ENCODE assay signal across 8 cellular contexts in the genomic region with DNA sequence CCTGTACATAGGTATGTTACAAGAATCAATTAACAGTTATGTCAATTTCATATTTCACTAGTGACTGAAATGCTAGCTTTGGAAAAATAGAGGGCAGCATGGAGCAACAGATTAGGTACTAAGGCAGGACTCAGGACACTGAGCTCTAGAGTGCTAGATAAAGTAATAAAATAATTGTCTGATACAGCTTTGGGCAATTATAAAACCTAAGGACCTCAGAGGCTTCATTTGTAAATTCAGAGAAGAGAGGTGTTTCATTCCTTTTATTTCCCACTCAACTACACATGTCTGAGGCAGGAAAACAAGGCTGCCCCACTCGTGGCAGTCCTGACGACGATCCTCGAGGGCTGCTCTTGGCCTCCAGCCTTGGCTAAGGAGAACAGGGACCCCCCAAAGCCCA.
DNase-seq lines count a peak whose midpoint lies in the region; TF ChIP-seq lines count a peak whose summit lies in the region.

No MANE protein-coding gene starts in this region.

- H3K4me3 Mint-ChIP-seq in nephron = no peak overlapping the region
- H3K4me3 Mint-ChIP-seq in activated naive CD4-positive, alpha-beta T cell treated with anti-CD3 and anti-CD28 coated beads for 36 hours = no peak overlapping the region

- no peaks in the 10 kb centered on the region for H3K4me1 Mint-ChIP-seq in nephron
- H3K4me1 Mint-ChIP-seq in activated naive CD4-positive, alpha-beta T cell treated with anti-CD3 and anti-CD28 coated beads for 36 hours (ENCODE audit: low read depth) = peaks cover 6% of the 10 kb centered on the region

- H3K4me3 ChIP-seq in cardiac fibroblast (replicated peaks in 1 of 2; ENCODE audit: low read depth in 2 of 2, low read length in 2 of 2) = no peak overlapping the region

- CTCF ChIA-PET in activated naive CD4-positive, alpha-beta T cell treated with anti-CD3 and anti-CD28 coated beads for 36 hours (lab: Charles Lee) = interaction anchor here (0.6 to 1.8 kb wide), 8 partner anchors 11 to 202 kb away, joined by 3 to 7 read pairs (median 4); no protein-coding TSS in a partner anchor

- H3K27me3 Mint-ChIP-seq in nephron (ENCODE audit: low read depth) = no peaks in the 10 kb centered on the region
- H3K27me3 Mint-ChIP-seq in activated naive CD4-positive, alpha-beta T cell treated with anti-CD3 and anti-CD28 coated beads for 36 hours (ENCODE audit: low read depth) = no peaks in the 10 kb centered on the region

- H3K36me3 Mint-ChIP-seq in nephron (ENCODE audit: low read depth) = peaks cover 21% of the 10 kb centered on the region
- H3K36me3 Mint-ChIP-seq in activated naive CD4-positive, alpha-beta T cell treated with anti-CD3 and anti-CD28 coated beads for 36 hours (ENCODE audit: low read depth) = peaks cover 8% of the 10 kb centered on the region

- intact Hi-C loops in activated naive CD4-positive, alpha-beta T cell treated with anti-CD3 and anti-CD28 coated beads for 36 hours (cut with micrococcal nuclease) = loop anchor here (1.0 kb wide), 1 partner anchor 205 kb away; no protein-coding TSS in a partner anchor

- no peaks in the 10 kb centered on the region for H3K9me3 Mint-ChIP-seq in nephron
- H3K9me3 Mint-ChIP-seq in activated naive CD4-positive, alpha-beta T cell treated with anti-CD3 and anti-CD28 coated beads for 36 hours = no peaks in the 10 kb centered on the region

- TF ChIP-seq CTCF in cardiac fibroblast (IDR thresholded peaks at IDR 0.05; ENCODE audit: low read depth, low read length) = peak; percentile 60
- peak; percentile 39 to 50 (median 43) for TF ChIP-seq CTCF in nephron (IDR thresholded peaks at IDR 0.05; ENCODE audit: unreplicated experiment in 3 of 3)

- DNase-seq in SHP77 (lab: John Stamatoyannopoulos, UW) (peak; percentile 6 to 13), SHP77 treated with DMSO at 0.1 percent for 48 hours (lab: John Stamatoyannopoulos, UW) (no peak), NCI-H2171 treated with DMSO at 0.1 percent for 48 hours (lab: John Stamatoyannopoulos, UW) (peak; percentile 32), cardiac fibroblast (ENCODE audit: low read depth in 2 of 2) (peak; percentile 58 to 63)
- DNase-seq in activated naive CD4-positive, alpha-beta T cell treated with anti-CD3 and anti-CD28 coated beads for 36 hours = no peak
- DNase-seq in activated CD4-positive, alpha-beta T cell treated with anti-CD3 and anti-CD28 coated beads for 4 hours = no peak
- no peak for DNase-seq in stimulated activated CD4-positive, alpha-beta T cell treated with anti-CD3 and anti-CD28 coated beads, Interleukin-1b, Interleukin-23, amount 100 ng/mL, for 48 hours

- no peak overlapping the region for H3K27ac Mint-ChIP-seq in nephron
- no peak overlapping the region for H3K27ac Mint-ChIP-seq in activated naive CD4-positive, alpha-beta T cell treated with anti-CD3 and anti-CD28 coated beads for 36 hours

Comparison
In these comparisons a context has a peak if more than half of its experiments do, and no peak if none do; other contexts are left out.
1. DNase-seq: peak in SHP77 (2 of 2), NCI-H2171 treated with DMSO at 0.1 percent for 48 hours (single experiment) and cardiac fibroblast (2 of 2); none in SHP77 treated with DMSO at 0.1 percent for 48 hours (single experiment), activated naive CD4-positive, alpha-beta T cell treated with anti-CD3 and anti-CD28 coated beads for 36 hours (single experiment), activated CD4-positive, alpha-beta T cell treated with anti-CD3 and anti-CD28 coated beads for 4 hours (0 of 2) and stimulated activated CD4-positive, alpha-beta T cell treated with anti-CD3 and anti-CD28 coated beads, Interleukin-1b, Interleukin-23, amount 100 ng/mL, for 48 hours (single experiment).